In genomic region chr6:36618366-36619355, GRCh38 we compare ENCODE assay signal across 18 cellular contexts. TPM values are rescaled to one million over a fixed set of nuclear protein-coding genes. Genes with fewer than 3 reads are reported as not detected.
DNase-seq lines count a peak whose midpoint lies in the region; ATAC-seq and TF ChIP-seq lines count a peak whose summit lies in the region.
"Had no signal": no experiment of that assay in that cellular context is flagged by ENCODE, and none has a peak within 500 bp of the region (broad histone marks: within the 10 kb centered on the region; RNA-seq: fewer than 3 reads in every experiment).

No MANE protein-coding gene starts in this region.

- H4K20me1 ChIP-seq in PC-9 (ENCODE audit: insufficient read depth) = no peaks in the 10 kb centered on the region

- no peak overlapping the region for H3K56ac ChIP-seq in mesendoderm (ENCODE audit: low read length)

- H4K8ac ChIP-seq in mesendoderm (ENCODE audit: low read depth, low read length) = no peak overlapping the region

- CTCF ChIA-PET in WTC11 (lab: Charles Lee) = interaction anchor here (0.7 to 1.8 kb wide), 7 partner anchors 14 to 164 kb away, joined by 3 to 11 read pairs (median 3); no protein-coding TSS in a partner anchor
- CTCF ChIA-PET in PC-9 (lab: Charles Lee) = interaction anchor here (0.9 kb wide), 1 partner anchor 60 kb away, joined by 4 read pairs; the partner anchor contains the start of gene CDKN1A

- H3K9me2 ChIP-seq in PC-9 (ENCODE audit: insufficient read depth) = no peaks in the 10 kb centered on the region

- no peak overlapping the region for H2BK5ac ChIP-seq in mesendoderm (ENCODE audit: low read length)

- no peak overlapping the region for H3K9ac ChIP-seq in mesendoderm (ENCODE audit: low read length)

- H3F3A ChIP-seq in PC-9 (ENCODE audit: insufficient read depth, low read depth) = peaks cover 49% of the 10 kb centered on the region

- H3K79me2 ChIP-seq in mesendoderm (ENCODE audit: control insufficient read depth, insufficient read depth, low read length) = no peaks in the 10 kb centered on the region
- H3K79me2 ChIP-seq in PC-9 (ENCODE audit: low read depth) = no peaks in the 10 kb centered on the region

- H3K27ac Mint-ChIP-seq in WTC11 = peak overlapping the region; percentile 29

- no peak overlapping the region for H3K18ac ChIP-seq in mesendoderm (ENCODE audit: low read length)

- H3K4me3 ChIP-seq in NB4 (ENCODE audit: low read depth, low read length) = no peak overlapping the region
- no peak overlapping the region for H3K4me3 ChIP-seq in mesendoderm (ENCODE audit: low read length)
- H3K4me3 ChIP-seq in PC-9 = no peak overlapping the region
- H3K4me3 ChIP-seq: vagina had no signal

- no peak for TF ChIP-seq POLR2A in NB4 (IDR thresholded peaks at IDR 0.05; ENCODE audit: extremely low read depth, insufficient read length)

- H3K79me1 ChIP-seq in mesendoderm (ENCODE audit: low read length) = no peaks in the 10 kb centered on the region

- no peak overlapping the region for H2BK120ac ChIP-seq in mesendoderm (ENCODE audit: low read depth, low read length)

- ATAC-seq in WTC11 (no peak), HG03159 (IDR thresholded peaks at IDR 0.05; ENCODE audit: unreplicated experiment) (no peak)
- ATAC-seq: left ventricle myocardium superior had no signal

- POLR2A ChIA-PET in WTC11 (lab: Charles Lee) (interaction anchor here (0.5 kb wide), 1 partner anchor 21 kb away, joined by 6 read pairs; no protein-coding TSS in a partner anchor), PC-9 (lab: Charles Lee; ENCODE audit: unreplicated experiment) (no interaction called here)

- no peaks in the 10 kb centered on the region for H3K27me3 Mint-ChIP-seq in WTC11 (ENCODE audit: low read depth)

- H3K27ac ChIP-seq in mesendoderm (ENCODE audit: low read depth, low read length) = no peak overlapping the region
- no peak overlapping the region for H3K27ac ChIP-seq in PC-9
- H3K27ac ChIP-seq: HL-60, vagina had no signal

- no peak overlapping the region for H3K23ac ChIP-seq in mesendoderm (ENCODE audit: low read length)

- H4K5ac ChIP-seq in mesendoderm (ENCODE audit: low read length) = no peak overlapping the region

- peak; percentile 70 for DNase-seq in CD1c-positive myeloid dendritic cell (ENCODE audit: extremely low spot score)
- peak; percentile 81 for DNase-seq in NB4 (ENCODE audit: low read depth)
- DNase-seq in WTC11 (ENCODE audit: low spot score) = peak; percentile 5
- DNase-seq in mesendoderm = peak; percentile 48
- no peak for DNase-seq in NCI-H2227 treated with DMSO at 0.1 percent for 48 hours (lab: John Stamatoyannopoulos, UW)
- no peak for DNase-seq in C1 segment of cervical spinal cord (lab: John Stamatoyannopoulos, UW)
- DNase-seq in PC-9 = no peak
- DNase-seq: activated CD4-positive, alpha-beta T cell treated with anti-CD3 and anti-CD28 coated beads, Interleukin-2, amount 50 U/mL, for 1 hour; activated T-cell treated with anti-CD3 and anti-CD28 coated beads, Interleukin-2, amount 50 U/mL, for 48 hours; effector CD8-positive, alpha-beta T cell; foreskin fibroblast; left ventricle myocardium superior; NCI-H187; NCI-H524 treated with DMSO at 0.1 percent for 48 hours; T1000 had no signal

- no peaks in the 10 kb centered on the region for H3K9me3 Mint-ChIP-seq in WTC11

- TF ChIP-seq CTCF in NB4 (IDR thresholded peaks at IDR 0.05; ENCODE audit: low read depth, low read length) = no peak
- no peak for TF ChIP-seq CTCF in WTC11 (IDR thresholded peaks at IDR 0.05)
- no peak for TF ChIP-seq CTCF in PC-9 (conservative IDR thresholded peaks at IDR 0.05)

- intact Hi-C loops in PC-9 (cut with micrococcal nuclease; ENCODE audit: unreplicated experiment) = loop anchor here (5.0 kb wide), 2 partner anchors 196 to 591 kb away; partner anchors contain the start of gene MAPK14

- WGBS in mesendoderm (ENCODE audit: extremely low coverage, insufficient coverage, low lambda C conversion rate) = no CpG with 5 or more reads among the region's 10 CpGs

- no peak overlapping the region for H3K4ac ChIP-seq in mesendoderm (ENCODE audit: low read depth, low read length)

- H3K4me1 Mint-ChIP-seq in WTC11 = peaks cover 13% of the 10 kb centered on the region

- no TSS peak for BruUV-seq in PC-9 (replicated peaks; lab: Mats Ljungman, UMichigan)

- H2AK5ac ChIP-seq in mesendoderm (ENCODE audit: low read length) = no peak overlapping the region

- no peaks in the 10 kb centered on the region for H3K4me1 ChIP-seq in mesendoderm (ENCODE audit: control insufficient read depth, low read depth, low read length)
- H3K4me1 ChIP-seq in PC-9 (replicated peaks; ENCODE audit: insufficient read depth) = peaks cover 24% of the 10 kb centered on the region

- H3K9me3 ChIP-seq in PC-9 (ENCODE audit: insufficient read depth, low read depth) = no peaks in the 10 kb centered on the region
- H3K9me3 ChIP-seq: vagina had no signal

- no peaks in the 10 kb centered on the region for H3K36me3 ChIP-seq in mesendoderm (ENCODE audit: control insufficient read depth, insufficient read depth, low read length)
- H3K36me3 ChIP-seq in PC-9 (ENCODE audit: low read depth) = no peaks in the 10 kb centered on the region
- H3K36me3 ChIP-seq: vagina had no signal

- H3K27me3 ChIP-seq in mesendoderm (ENCODE audit: insufficient read depth, low read length, poor library complexity) (no peaks in the 10 kb centered on the region), PC-9 (ENCODE audit: insufficient read depth, low read depth) (no peaks in the 10 kb centered on the region)
- H3K27me3 ChIP-seq: vagina had no signal

- H3K4me2 ChIP-seq in mesendoderm (ENCODE audit: low read length) = no peak overlapping the region
- H3K4me2 ChIP-seq in PC-9 = no peak overlapping the region

- no peak overlapping the region for H2AFZ ChIP-seq in PC-9

- no peak overlapping the region for H2BK15ac ChIP-seq in mesendoderm (replicated peaks; ENCODE audit: low read depth)

- no peaks in the 10 kb centered on the region for H3K36me3 Mint-ChIP-seq in WTC11

- H3K4me3 Mint-ChIP-seq in WTC11 = no peak overlapping the region

TF ChIP-seq in WTC11, 78 proteins besides CTCF, POLR2A, EP300 and RAD21 (continues in another document):
- TF ChIP-seq CREB1 (CRISPR knock-in tag; IDR thresholded peaks at IDR 0.05) (no peak), TCF7 (CRISPR knock-in tag; IDR thresholded peaks at IDR 0.05; ENCODE audit: low read depth) (no peak), IRF1 (CRISPR knock-in tag; IDR thresholded peaks at IDR 0.05) (no peak), CBFB (CRISPR knock-in tag; IDR thresholded peaks at IDR 0.05; ENCODE audit: low read depth) (no peak), ZNF671 (CRISPR knock-in tag; IDR thresholded peaks at IDR 0.05) (no peak), RORB (CRISPR knock-in tag; IDR thresholded peaks at IDR 0.05) (no peak), NR2C2 (CRISPR knock-in tag; IDR thresholded peaks at IDR 0.05) (no peak), ATF2 (CRISPR knock-in tag; IDR thresholded peaks at IDR 0.05; ENCODE audit: borderline replicate concordance, low read depth) (no peak), ZNF121 (CRISPR knock-in tag; IDR thresholded peaks at IDR 0.05) (no peak), USF2 (CRISPR knock-in tag; IDR thresholded peaks at IDR 0.05) (no peak)
- TF ChIP-seq, protein P1, sequence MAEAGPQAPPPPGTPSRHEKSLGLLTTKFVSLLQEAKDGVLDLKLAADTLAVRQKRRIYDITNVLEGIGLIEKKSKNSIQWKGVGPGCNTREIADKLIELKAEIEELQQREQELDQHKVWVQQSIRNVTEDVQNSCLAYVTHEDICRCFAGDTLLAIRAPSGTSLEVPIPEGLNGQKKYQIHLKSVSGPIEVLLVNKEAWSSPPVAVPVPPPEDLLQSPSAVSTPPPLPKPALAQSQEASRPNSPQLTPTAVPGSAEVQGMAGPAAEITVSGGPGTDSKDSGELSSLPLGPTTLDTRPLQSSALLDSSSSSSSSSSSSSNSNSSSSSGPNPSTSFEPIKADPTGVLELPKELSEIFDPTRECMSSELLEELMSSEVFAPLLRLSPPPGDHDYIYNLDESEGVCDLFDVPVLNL (CRISPR knock-in tag; IDR thresholded peaks at IDR 0.05; ENCODE audit: borderline replicate concordance, low read depth) = no peak

RNA-seq across cellular contexts. Expression of gene SRSF3, which starts 24.5 kb away (rescaled TPM):
- total RNA-seq in WTC11 (2021) = 554 to 645 TPM (median 644 TPM) in 3 replicates
- 366 TPM for polyA plus RNA-seq in mesendoderm (2013, experiment 1 of 2)
- polyA plus RNA-seq in mesendoderm (2013, experiment 2 of 2) = 368 TPM
- 278 and 282 TPM in 2 replicates for total RNA-seq in PC-9 (2021)

RNA-seq across cellular contexts. Expression of gene CDKN1A, which starts 59.9 kb away (rescaled TPM):
- total RNA-seq in WTC11 (2021) (35.9 to 75.1 TPM (median 38.1 TPM) in 3 replicates), PC-9 (2021) (14.3 and 14.8 TPM in 2 replicates)
- polyA plus RNA-seq in mesendoderm (2013, experiment 1 of 2) = 6.0 TPM
- 5.9 TPM for polyA plus RNA-seq in mesendoderm (2013, experiment 2 of 2)

Comparison
In these comparisons a context has a peak if more than half of its experiments do, and no peak if none do; other contexts are left out.
1. DNase-seq: peak in CD1c-positive myeloid dendritic cell (single experiment), NB4 (single experiment), WTC11 (single experiment) and mesendoderm (single experiment); none in NCI-H2227 treated with DMSO at 0.1 percent for 48 hours (single experiment), C1 segment of cervical spinal cord (0 of 14) and PC-9 (0 of 2).